In genomic region chr11:9506489-9507343, GRCh38 we compare ENCODE assay signal across 8 cellular contexts. TPM values are rescaled to one million over a fixed set of nuclear protein-coding genes. Genes with fewer than 3 reads are reported as not detected.
DNase-seq lines count a peak whose midpoint lies in the region; ATAC-seq and TF ChIP-seq lines count a peak whose summit lies in the region.

No MANE protein-coding gene starts in this region.

- no peaks in the 10 kb centered on the region for H3K9me3 Mint-ChIP-seq in chondrocyte (ENCODE audit: low read depth)

- H3K4me3 Mint-ChIP-seq in chondrocyte (ENCODE audit: unreplicated experiment), result no peak overlapping the region

- no peaks in the 10 kb centered on the region for H3K36me3 Mint-ChIP-seq in chondrocyte (ENCODE audit: low read depth)

- CTCF ChIA-PET in HEK293T (lab: Yijun Ruan, JAX), result interaction anchor here (0.6 to 2.4 kb wide), 25 partner anchors 8 to 586 kb away, joined by 3 to 14 read pairs (median 4); partner anchors contain the start of gene ZNF143

- DNase-seq in COR-L47 (lab: John Stamatoyannopoulos, UW) (peak; percentile 67), HEK293T (ENCODE audit: extremely low spot score) (peak; percentile 74), NCI-H446 (lab: John Stamatoyannopoulos, UW) (peak; percentile 75 to 86), chondrocyte (ENCODE audit: low spot score) (no peak), left kidney (ENCODE audit: low read depth, low spot score) (peak; percentile 89)
- DNase-seq in activated CD4-positive, alpha-beta T cell treated with anti-CD3 and anti-CD28 coated beads for 24 hours (ENCODE audit: low read depth in 2 of 2), result peak; percentile 57 to 60
- DNase-seq in stimulated activated CD4-positive, alpha-beta T cell treated with anti-CD3 and anti-CD28 coated beads, Interleukin-4, amount 100 ng/mL, for 48 hours (ENCODE audit: low read depth in 2 of 2), result peak; percentile 61 to 76

- H3K27ac Mint-ChIP-seq in chondrocyte (ENCODE audit: unreplicated experiment), result peak overlapping the region; percentile 63

- no peak for ATAC-seq in HG03571 (IDR thresholded peaks at IDR 0.05; ENCODE audit: unreplicated experiment)

- peak; percentile 95 for TF ChIP-seq CTCF in chondrocyte (IDR thresholded peaks at IDR 0.05)

- H3K27me3 Mint-ChIP-seq in chondrocyte (ENCODE audit: low read depth), result no peaks in the 10 kb centered on the region

- POLR2A ChIA-PET in HEK293T (lab: Yijun Ruan, JAX), result interaction anchor here (0.6 to 2.9 kb wide), 5 partner anchors 8 to 122 kb away, joined by 3 to 33 read pairs (median 3); partner anchors contain the start of genes IPO7, WEE1 and ZNF143

- peaks cover 29% of the 10 kb centered on the region for H3K4me1 Mint-ChIP-seq in chondrocyte (ENCODE audit: low read depth)

TF ChIP-seq in HEK293T, 16 proteins besides CTCF, POLR2A, EP300 and RAD21:
- TF ChIP-seq FOXK2 (IDR thresholded peaks at IDR 0.05) (no peak), ZNF384 (IDR thresholded peaks at IDR 0.05) (peak; percentile 81)

RNA-seq across cellular contexts. Expression of gene ZNF143, which starts 45.9 kb away (rescaled TPM):
- total RNA-seq in chondrocyte, result 16.6 to 23.1 TPM (median 18.9 TPM) in 3 replicates
